ENCODE assay signal across 8 cellular contexts in genomic region chr1:67430358-67431155, GRCh38. TPM values are rescaled to one million over a fixed set of nuclear protein-coding genes. Genes with fewer than 3 reads are reported as not detected.
DNase-seq lines count a peak whose midpoint lies in the region; ATAC-seq and TF ChIP-seq lines count a peak whose summit lies in the region.

TSS of gene SERBP1 (minus strand) at chr1:67430402. CDS start at chr1:67430300, 102 bp downstream.

- DNase-seq in GM04504 (ENCODE audit: low read depth) (peak; percentile 86), NCI-H1092 (lab: John Stamatoyannopoulos, UW) (peak; percentile 93), globus pallidus (ENCODE audit: low spot score) (peak; percentile 95), occipital lobe (lab: John Stamatoyannopoulos, UW) (peak; percentile 92)

- H3K27me3 Mint-ChIP-seq in activated naive CD4-positive, alpha-beta T cell treated with anti-CD3 and anti-CD28 coated beads, Interleukin-2, amount 50 U/mL, for 24 hours = no peaks in the 10 kb centered on the region

- peak within 1 kb of the TSS; percentile 94 for H3K4me3 Mint-ChIP-seq in activated naive CD4-positive, alpha-beta T cell treated with anti-CD3 and anti-CD28 coated beads, Interleukin-2, amount 50 U/mL, for 24 hours

- peaks cover 52% of the 10 kb centered on the region for H3K4me1 Mint-ChIP-seq in activated naive CD4-positive, alpha-beta T cell treated with anti-CD3 and anti-CD28 coated beads, Interleukin-2, amount 50 U/mL, for 24 hours

- no peaks in the 10 kb centered on the region for H3K9me3 Mint-ChIP-seq in activated naive CD4-positive, alpha-beta T cell treated with anti-CD3 and anti-CD28 coated beads, Interleukin-2, amount 50 U/mL, for 24 hours

- H3K36me3 Mint-ChIP-seq in activated naive CD4-positive, alpha-beta T cell treated with anti-CD3 and anti-CD28 coated beads, Interleukin-2, amount 50 U/mL, for 24 hours = peaks cover 36% of the 10 kb centered on the region

- ATAC-seq in HG02588 (IDR thresholded peaks at IDR 0.05; ENCODE audit: unreplicated experiment) (peak; percentile 84), SK-N-SH treated with all-trans-retinoic acid at 6 μM for 48 hours (peak; percentile 93)

- peak within 1 kb of the TSS; percentile 42 for H3K27ac ChIP-seq in temporal lobe (ENCODE audit: low read depth, low read length)

- peak within 1 kb of the TSS; percentile 97 for H3K27ac Mint-ChIP-seq in activated naive CD4-positive, alpha-beta T cell treated with anti-CD3 and anti-CD28 coated beads, Interleukin-2, amount 50 U/mL, for 24 hours

TF ChIP-seq in SK-N-SH treated with all-trans-retinoic acid at 6 μM for 48 hours, 23 proteins besides CTCF, POLR2A, EP300 and RAD21:
- TF ChIP-seq ZNF8 (CRISPR knock-in tag; IDR thresholded peaks at IDR 0.05) = no peak
- TF ChIP-seq ZFP30 (CRISPR knock-in tag; IDR thresholded peaks at IDR 0.05) = no peak
- TF ChIP-seq ZC3H10 (CRISPR knock-in tag; IDR thresholded peaks at IDR 0.05) = no peak
- peak; percentile 54; the same call in 1 of the 2 replicates for TF ChIP-seq ZFP3 (CRISPR knock-in tag; IDR thresholded peaks at IDR 0.05)
- peak; percentile 21; the same call in 1 of the 2 replicates for TF ChIP-seq PATZ1 (CRISPR knock-in tag; IDR thresholded peaks at IDR 0.05; ENCODE audit: borderline replicate concordance)
- TF ChIP-seq CSDC2 (CRISPR knock-in tag; IDR thresholded peaks at IDR 0.05) = no peak
- no peak for TF ChIP-seq OSR1 (CRISPR knock-in tag; IDR thresholded peaks at IDR 0.05)

RNA-seq across cellular contexts. Expression of gene SERBP1, which starts in this region (rescaled TPM):
- 188 TPM for total RNA-seq in occipital lobe
- total RNA-seq in temporal lobe = 136 TPM

Comparison
In these comparisons a context has a peak if more than half of its experiments do, and no peak if none do; other contexts are left out.
1. Peak in every context shown above with its lines: DNase-seq, ATAC-seq and H3K27ac ChIP-seq.